Comparison of ENCODE assay signal across 1 cellular context in the genomic region with DNA sequence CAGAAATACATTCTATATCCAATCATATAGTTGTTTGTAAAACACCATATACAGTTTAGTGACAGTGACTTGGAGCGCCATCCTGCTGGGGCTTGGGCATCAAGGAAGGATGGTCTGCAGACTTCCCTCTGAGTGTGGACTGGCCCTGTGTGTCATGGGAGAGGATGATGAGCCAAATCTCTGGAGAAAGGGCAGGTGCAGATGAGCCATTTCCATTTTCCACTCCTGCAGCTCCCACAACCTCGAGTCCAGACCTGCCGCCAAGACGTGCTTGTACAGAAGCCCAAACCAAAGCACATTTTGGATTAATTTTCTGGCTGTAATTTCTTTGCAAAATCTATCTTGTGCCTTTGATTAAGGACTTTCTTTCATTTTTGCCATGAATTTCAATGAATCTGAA.
TF ChIP-seq lines count a peak whose summit lies in the region.

No MANE protein-coding gene starts in this region.

TF ChIP-seq in K562, 482 proteins besides CTCF, POLR2A, EP300 and RAD21 (continued from another document):
- TF ChIP-seq RHOXF2B (CRISPR knock-in tag; conservative IDR thresholded peaks at IDR 0.05) (no peak), KLF1 (tag; IDR thresholded peaks at IDR 0.05) (no peak)
